In genomic region chr7:128024154-128024553, GRCh38 we compare ENCODE assay signal across 21 cellular contexts. TPM values are rescaled to one million over a fixed set of nuclear protein-coding genes. Genes with fewer than 3 reads are reported as not detected.
A peak's percentile ranks its signal among the peaks of the same experiment; 100 is the strongest.
DNase-seq lines count a peak whose midpoint lies in the region; ATAC-seq, FAIRE-seq and TF ChIP-seq lines count a peak whose summit lies in the region.
"Had no signal": no experiment of that assay in that cellular context is flagged by ENCODE, and none has a peak within 500 bp of the region (broad histone marks: within the 10 kb centered on the region; RNA-seq: fewer than 3 reads in every experiment).

No MANE protein-coding gene starts in this region.

- ATAC-seq in PC-3 (no peak), HG03097 (IDR thresholded peaks at IDR 0.05; ENCODE audit: low FRiP score, unreplicated experiment) (no peak), GM18870 (IDR thresholded peaks at IDR 0.05; ENCODE audit: unreplicated experiment) (no peak)
- ATAC-seq: GM23338 had no signal

- H3K9me2 ChIP-seq in PC-3 (replicated peaks; ENCODE audit: low read length) = no peaks in the 10 kb centered on the region

- H3K4me1 ChIP-seq in PC-3 (ENCODE audit: insufficient read depth, low read length) (peaks cover 70% of the 10 kb centered on the region), astrocyte (ENCODE audit: insufficient read depth, low read length) (peaks cover 34% of the 10 kb centered on the region), trophoblast cell (ENCODE audit: control insufficient read depth in 1 of 2, insufficient read depth in 2 of 2, low read length in 2 of 2) (peaks cover 16% of the 10 kb centered on the region in 2 experiments)

- BruUV-seq in PC-3 (replicated peaks; lab: Mats Ljungman, UMichigan) = no TSS peak

- H3K9me3 Mint-ChIP-seq in HFFc6 (no peaks in the 10 kb centered on the region), astrocyte (ENCODE audit: unreplicated experiment) (no peaks in the 10 kb centered on the region), neural crest cell (no peaks in the 10 kb centered on the region)
- H3K9me3 Mint-ChIP-seq: CD4-positive, alpha-beta T cell; GM23338 had no signal

- H2AFZ ChIP-seq in PC-3 (ENCODE audit: low read length) (no peak overlapping the region), astrocyte (ENCODE audit: low read depth, low read length) (no peak overlapping the region), trophoblast cell (ENCODE audit: insufficient read depth, low read length, poor library complexity) (no peak overlapping the region)
- H2AFZ ChIP-seq: GM23338 had no signal

- H3K4me2 ChIP-seq in PC-3 (ENCODE audit: low read length) (no peak overlapping the region), astrocyte (ENCODE audit: low read length) (no peak overlapping the region), trophoblast cell (ENCODE audit: low read length) (no peak overlapping the region)
- H3K4me2 ChIP-seq: GM23338 had no signal

- H3K4me3 ChIP-seq in PC-3 (ENCODE audit: low read length) = no peak overlapping the region
- H3K4me3 ChIP-seq in astrocyte (ENCODE audit: insufficient read depth, low read depth, low read length) = no peak overlapping the region
- no peak overlapping the region for H3K4me3 ChIP-seq in trophoblast cell (ENCODE audit: low read depth, low read length)
- H3K4me3 ChIP-seq: GM23338 had no signal

- H3K79me1 ChIP-seq in trophoblast cell (ENCODE audit: low read length) = no peaks in the 10 kb centered on the region

- no peak overlapping the region for H2BK5ac ChIP-seq in trophoblast cell (ENCODE audit: low read depth, low read length, poor library complexity)

- no peak overlapping the region for H3K18ac ChIP-seq in trophoblast cell (ENCODE audit: low read length)

- H3K4me3 Mint-ChIP-seq in HFFc6 (no peak overlapping the region), astrocyte (ENCODE audit: unreplicated experiment) (no peak overlapping the region), neural crest cell (peak overlapping the region; percentile 32)
- H3K4me3 Mint-ChIP-seq: CD4-positive, alpha-beta T cell; GM23338 had no signal

- CTCF ChIA-PET in PC-3 (lab: Charles Lee) = no interaction called here

- no peak overlapping the region for H3K23ac ChIP-seq in trophoblast cell (ENCODE audit: low read length)

- no peak overlapping the region for H2AK5ac ChIP-seq in trophoblast cell (ENCODE audit: low read length)

- no peaks in the 10 kb centered on the region for H3K9me3 ChIP-seq in PC-3 (ENCODE audit: low read length)
- H3K9me3 ChIP-seq in astrocyte (ENCODE audit: insufficient read depth, low read depth, low read length) = no peaks in the 10 kb centered on the region
- no peaks in the 10 kb centered on the region for H3K9me3 ChIP-seq in trophoblast cell (ENCODE audit: insufficient read depth, low read depth, low read length)
- H3K9me3 ChIP-seq: BE2C had no signal

- no peak for FAIRE-seq in astrocyte (lab: Jason Lieb, UNC)

- H4K20me1 ChIP-seq in PC-3 (ENCODE audit: low read length) (no peaks in the 10 kb centered on the region), astrocyte (ENCODE audit: insufficient read depth, low read length) (peaks cover 90% of the 10 kb centered on the region)

- H3F3A ChIP-seq in PC-3 (ENCODE audit: low read length, unreplicated experiment) = peaks cover 18% of the 10 kb centered on the region

- H3K14ac ChIP-seq in trophoblast cell (ENCODE audit: low read length) = no peak overlapping the region

- H3K27ac Mint-ChIP-seq in HFFc6 (peak overlapping the region; percentile 94; the same call in 1 of the 2 replicates), astrocyte (ENCODE audit: unreplicated experiment) (peak overlapping the region; percentile 73), neural crest cell (ENCODE audit: unreplicated experiment) (no peak overlapping the region)
- H3K27ac Mint-ChIP-seq: CD4-positive, alpha-beta T cell; GM23338 had no signal

- TF ChIP-seq CTCF in HFFc6 (IDR thresholded peaks at IDR 0.05) (no peak), PC-3 (conservative IDR thresholded peaks at IDR 0.05; ENCODE audit: low read depth, low read length) (no peak), astrocyte (IDR thresholded peaks at IDR 0.05; ENCODE audit: insufficient read depth, low read depth, low read length) (no peak), neural crest cell (conservative IDR thresholded peaks at IDR 0.05) (no peak)

- H4K12ac ChIP-seq in trophoblast cell (ENCODE audit: low read depth, low read length) = no peak overlapping the region

- no peak overlapping the region for H2BK12ac ChIP-seq in trophoblast cell (ENCODE audit: low read length)

- peaks cover 2% of the 10 kb centered on the region; the same call in 1 of the 2 replicates for H3K27me3 Mint-ChIP-seq in HFFc6 (ENCODE audit: insufficient read depth)
- no peaks in the 10 kb centered on the region for H3K27me3 Mint-ChIP-seq in astrocyte (ENCODE audit: low read depth, unreplicated experiment)
- H3K27me3 Mint-ChIP-seq in neural crest cell (ENCODE audit: low read depth) = no peaks in the 10 kb centered on the region
- H3K27me3 Mint-ChIP-seq: CD4-positive, alpha-beta T cell had no signal

- no peak for DNase-seq in HFFc6
- no peak for DNase-seq in PC-3
- DNase-seq in astrocyte (ENCODE audit: low read depth) = no peak
- no peak for DNase-seq in neural crest cell (ENCODE audit: low read depth, low spot score)
- no peak for DNase-seq in trophoblast cell
- DNase-seq in stimulated activated CD4-positive, alpha-beta T cell treated with anti-CD3 and anti-CD28 coated beads, Interleukin-4, amount 100 ng/mL, for 24 hours = no peak
- DNase-seq: BE2C; CD4-positive, alpha-beta T cell; COR-L47; DMS79; HCEC 1CT; KBM-7; NCI-H1105 treated with DMSO at 0.1 percent for 48 hours; NCI-H2029 treated with DMSO at 0.1 percent for 48 hours; NCI-H524 treated with DMSO at 0.1 percent for 48 hours; RPMI8226; SHP77 treated with DMSO at 0.1 percent for 48 hours; T-helper 1 cell had no signal

- no peaks in the 10 kb centered on the region for H3K79me2 ChIP-seq in PC-3 (ENCODE audit: low read length)
- H3K79me2 ChIP-seq in astrocyte (ENCODE audit: insufficient read depth, low read length) = peaks cover 6% of the 10 kb centered on the region
- H3K79me2 ChIP-seq in trophoblast cell (ENCODE audit: control insufficient read depth, insufficient read depth, low read length, poor library complexity) = no peaks in the 10 kb centered on the region

- H3K27ac ChIP-seq in PC-3 (ENCODE audit: low read length) (peak overlapping the region; percentile 96; the same call in 1 of the 2 replicates), astrocyte (ENCODE audit: low read depth, low read length) (no peak overlapping the region), trophoblast cell (ENCODE audit: low read depth, low read length) (no peak overlapping the region)

- H2BK120ac ChIP-seq in trophoblast cell (ENCODE audit: insufficient read depth, low read length, poor library complexity) = no peak overlapping the region

- H3K36me3 ChIP-seq in PC-3 (ENCODE audit: low read depth, low read length) = peaks cover 12% of the 10 kb centered on the region; the same call in 1 of the 2 replicates
- no peaks in the 10 kb centered on the region for H3K36me3 ChIP-seq in astrocyte (ENCODE audit: insufficient read depth, low read length)
- peaks cover 7 to 15% of the 10 kb centered on the region in 2 experiments for H3K36me3 ChIP-seq in trophoblast cell (ENCODE audit: control insufficient read depth in 1 of 2, insufficient read depth in 2 of 2, low read length in 2 of 2)

- H3K27me3 ChIP-seq in PC-3 (ENCODE audit: low read length) (no peaks in the 10 kb centered on the region), astrocyte (ENCODE audit: insufficient read depth, low read length) (no peaks in the 10 kb centered on the region), trophoblast cell (ENCODE audit: insufficient read depth, low read length) (no peaks in the 10 kb centered on the region)
- H3K27me3 ChIP-seq: BE2C had no signal

- H3K36me3 Mint-ChIP-seq in HFFc6 (ENCODE audit: low read depth) = peaks cover 8% of the 10 kb centered on the region
- peaks cover 6% of the 10 kb centered on the region for H3K36me3 Mint-ChIP-seq in astrocyte (ENCODE audit: low read depth, unreplicated experiment)
- peaks cover 19% of the 10 kb centered on the region for H3K36me3 Mint-ChIP-seq in neural crest cell (ENCODE audit: low read depth)

- H3K4me1 Mint-ChIP-seq in HFFc6 (ENCODE audit: low read depth) (peaks cover 79% of the 10 kb centered on the region), astrocyte (ENCODE audit: low read depth, unreplicated experiment) (peaks cover 64% of the 10 kb centered on the region), neural crest cell (peaks cover 73% of the 10 kb centered on the region)

- WGBS in trophoblast cell (ENCODE audit: extremely low coverage, insufficient coverage, insufficient read length) = no CpG with 5 or more reads among the region's 3 CpGs

- no peak overlapping the region for H4K91ac ChIP-seq in trophoblast cell (ENCODE audit: low read depth, low read length)

- intact Hi-C loops in PC-3 (cut with micrococcal nuclease) = no loop called here

- H4K8ac ChIP-seq in trophoblast cell (ENCODE audit: low read depth, low read length) = no peak overlapping the region

- H3K4ac ChIP-seq in trophoblast cell (ENCODE audit: low read depth, low read length) = no peak overlapping the region

- no peak overlapping the region for H3K9ac ChIP-seq in PC-3 (ENCODE audit: low read length)
- H3K9ac ChIP-seq in astrocyte (ENCODE audit: low read length) = no peak overlapping the region
- no peak overlapping the region for H3K9ac ChIP-seq in trophoblast cell (ENCODE audit: low read length)

- POLR2A ChIA-PET in PC-3 (lab: Charles Lee; ENCODE audit: unreplicated experiment) = no interaction called here

RNA-seq across cellular contexts. Expression of gene LRRC4, which starts 7.1 kb away (rescaled TPM):
- 1 to 10 TPM; 1.1 to 2.3 (median 1.5) TPM for total RNA-seq in HFFc6 (2021; fragmentation: NEBNext Ultra II Directional; extraction: Animal tissue kit (Norgen Biotek cat#: 25700))
- total RNA-seq in PC-3 (2014; rRNA removed) (0.26 TPM in 1 of 2 replicates, not detected in the other), astrocyte (4.4 and 4.5 TPM in 2 replicates), neural crest cell (67.5 and 67.6 TPM in 2 replicates)
- 0.78 and 1.1 TPM in 2 replicates for polyA plus RNA-seq in trophoblast cell (2013)

Comparison
In these comparisons a context has a peak if more than half of its experiments do, and no peak if none do; other contexts are left out.
1. RNA of gene LRRC4, which starts 7.1 kb away (total RNA-seq): 67.5 to 67.6 TPM in neural crest cell; 4.4 to 4.5 TPM in astrocyte, 1.1 to 2.3 TPM in HFFc6 and 0.26 TPM in PC-3; every median in the first group is over 10 times any median in the second.